Comparison of ENCODE assay signal across 8 cellular contexts in genomic region chr4:3291411-3291968, GRCh38. TPM values are rescaled to one million over a fixed set of nuclear protein-coding genes. Genes with fewer than 3 reads are reported as not detected.
DNase-seq lines count a peak whose midpoint lies in the region; ATAC-seq and TF ChIP-seq lines count a peak whose summit lies in the region.

No MANE protein-coding gene starts in this region.

- CTCF ChIA-PET in mammary epithelial cell (lab: Charles Lee; ENCODE audit: low non-redundant PET): no interaction called here

- in situ Hi-C loops in mammary epithelial cell (cut with MboI; ENCODE audit: low sequenced_read_pairs in 2 of 2): no loop called here

- peak overlapping the region; percentile 99 for H3K4me2 ChIP-seq in mammary epithelial cell (ENCODE audit: insufficient read depth, low read depth, low read length)

- TF ChIP-seq CTCF in C4-2B (conservative IDR thresholded peaks at IDR 0.05) (no peak), mammary epithelial cell (conservative IDR thresholded peaks at IDR 0.05 in 1 of 2, IDR thresholded peaks at IDR 0.05 in 1 of 2; ENCODE audit: extremely low read depth in 1 of 2, insufficient read depth in 1 of 2, low read depth in 1 of 2, low read length in 2 of 2) (no peak), lower leg skin (IDR thresholded peaks at IDR 0.05) (no peak), type B pancreatic cell (conservative IDR thresholded peaks at IDR 0.05) (no peak)

- H3K27ac ChIP-seq in C4-2B (peak overlapping the region; percentile 75), mammary epithelial cell (ENCODE audit: insufficient read depth, low read depth, low read length) (peak overlapping the region; percentile 46)

- H3K4me1 ChIP-seq in mammary epithelial cell (ENCODE audit: insufficient read depth, low read length): peaks cover 19% of the 10 kb centered on the region

- no peaks in the 10 kb centered on the region for H3K79me2 ChIP-seq in mammary epithelial cell (ENCODE audit: insufficient read depth, low read length)

- H2AFZ ChIP-seq in mammary epithelial cell (ENCODE audit: low read depth, low read length): peak overlapping the region; percentile 91

- no peaks in the 10 kb centered on the region for H3K9me3 Mint-ChIP-seq in type B pancreatic cell

- peaks cover 25% of the 10 kb centered on the region for H3K4me1 Mint-ChIP-seq in type B pancreatic cell (ENCODE audit: unreplicated experiment)

- H3K36me3 Mint-ChIP-seq in type B pancreatic cell: peaks cover 14% of the 10 kb centered on the region

- no peak for TF ChIP-seq POLR2A in lower leg skin (IDR thresholded peaks at IDR 0.05)

- ATAC-seq in HG02970 (IDR thresholded peaks at IDR 0.05; ENCODE audit: low FRiP score, unreplicated experiment): no peak
- ATAC-seq in HG03460 (IDR thresholded peaks at IDR 0.05; ENCODE audit: unreplicated experiment): no peak

- no peaks in the 10 kb centered on the region for H3K9me3 ChIP-seq in mammary epithelial cell (replicated peaks; ENCODE audit: insufficient read depth, low read length)

- no peaks in the 10 kb centered on the region for H3K27me3 ChIP-seq in mammary epithelial cell (ENCODE audit: insufficient read depth, low read length)

- H3K4me3 ChIP-seq in Jurkat, Clone E6-1 (ENCODE audit: low read length): peak overlapping the region; percentile 66
- peak overlapping the region; percentile 73 to 97 (median 78) for H3K4me3 ChIP-seq in mammary epithelial cell (replicated peaks in 1 of 3; ENCODE audit: insufficient read depth in 1 of 3, low read depth in 2 of 3, low read length in 3 of 3)
- H3K4me3 ChIP-seq in lower leg skin (ENCODE audit: low read depth, poor library complexity, severe bottlenecking): peak overlapping the region; percentile 51

- peak overlapping the region; percentile 95 for H3K4me3 Mint-ChIP-seq in type B pancreatic cell

- H3K36me3 ChIP-seq in mammary epithelial cell (ENCODE audit: insufficient read depth, low read length): no peaks in the 10 kb centered on the region

- H3K27me3 Mint-ChIP-seq in type B pancreatic cell: peaks cover 6% of the 10 kb centered on the region

- DNase-seq in Jurkat, Clone E6-1 (ENCODE audit: low read depth, low spot score): no peak
- DNase-seq in mammary epithelial cell: peak; percentile 54
- DNase-seq in lower leg skin (ENCODE audit: low spot score in 2 of 2): peak; percentile 49 to 91
- DNase-seq in type B pancreatic cell (ENCODE audit: extremely low spot score, unreplicated experiment): peak; percentile 67
- no peak for DNase-seq in DMS 273 (lab: John Stamatoyannopoulos, UW; ENCODE audit: unreplicated experiment)

- dilution Hi-C loops in mammary epithelial cell (cut with HindIII; ENCODE audit: low sequenced_read_pairs): no loop called here

- WGBS in mammary epithelial cell (ENCODE audit: low coverage, missing lambda C conversion rate): 3% methylated on average over 19 of the region's 24 CpGs
- WGBS in lower leg skin, 2 donors: 23 to 34% methylated on average over 22 to 24 of the region's 24 CpGs

- H3K9ac ChIP-seq in mammary epithelial cell (ENCODE audit: insufficient read depth, low read length): peak overlapping the region; percentile 63

- intact Hi-C loops in mammary epithelial cell (cut with micrococcal nuclease): loop anchor here (2.0 to 5.0 kb wide), 2 partner anchors 21 to 219 kb away; partner anchors contain the start of genes HTT and HTT-AS
- intact Hi-C loops in lower leg skin (cut with DNase I; ENCODE audit: low total_unique reads): no loop called here

- peak overlapping the region; percentile 88 for H3K27ac Mint-ChIP-seq in type B pancreatic cell

- H4K20me1 ChIP-seq in mammary epithelial cell (ENCODE audit: insufficient read depth, low read length): no peaks in the 10 kb centered on the region

- BruUV-seq in mammary epithelial cell (replicated peaks; lab: Mats Ljungman, UMichigan): no TSS peak

RNA-seq across cellular contexts. Expression of gene RGS12, which starts 1.3 kb away (rescaled TPM):
- 21.5 TPM for polyA plus RNA-seq in Jurkat, Clone E6-1 (2012; ENCODE audit: insufficient read depth, insufficient read length)
- total RNA-seq in mammary epithelial cell (10 to 100 TPM; 72.5 to 91.4 TPM), lower leg skin (10 to 100 TPM; 47.5 to 92.6 (median 80.6) TPM), type B pancreatic cell (ENCODE audit: low replicate concordance) (35.7 and 67.5 TPM in 2 replicates)
- 30.9 TPM for polyA plus RNA-seq in mammary epithelial cell
- 41.6 TPM for polyA minus RNA-seq in mammary epithelial cell

RNA-seq across cellular contexts. Expression of gene MSANTD1, which starts 42.5 kb away (rescaled TPM):
- not detected for polyA plus RNA-seq in Jurkat, Clone E6-1 (2012; ENCODE audit: insufficient read depth, insufficient read length)
- total RNA-seq in mammary epithelial cell (1 to 10 TPM in 1 of 2 donors, under 1 TPM in 1; 0.68 to 1.0 TPM), lower leg skin (under 1 TPM; 0.19 to 0.76 (median 0.35) TPM), type B pancreatic cell (ENCODE audit: low replicate concordance) (1.4 TPM in 2 replicates)
- polyA plus RNA-seq in mammary epithelial cell: 0.05 TPM
- polyA minus RNA-seq in mammary epithelial cell: not detected

Comparison
In these comparisons a context has a peak if more than half of its experiments do, and no peak if none do; other contexts are left out.
1. DNase-seq: peak in mammary epithelial cell (single experiment), lower leg skin (2 of 2) and type B pancreatic cell (single experiment); none in Jurkat, Clone E6-1 (single experiment) and DMS 273 (single experiment).
2. Peak in every context shown above with its lines, with median percentiles within 50 percentile points of each other: H3K4me3 ChIP-seq.